18 cellular contexts compared by ENCODE assay signal in the genomic region with DNA sequence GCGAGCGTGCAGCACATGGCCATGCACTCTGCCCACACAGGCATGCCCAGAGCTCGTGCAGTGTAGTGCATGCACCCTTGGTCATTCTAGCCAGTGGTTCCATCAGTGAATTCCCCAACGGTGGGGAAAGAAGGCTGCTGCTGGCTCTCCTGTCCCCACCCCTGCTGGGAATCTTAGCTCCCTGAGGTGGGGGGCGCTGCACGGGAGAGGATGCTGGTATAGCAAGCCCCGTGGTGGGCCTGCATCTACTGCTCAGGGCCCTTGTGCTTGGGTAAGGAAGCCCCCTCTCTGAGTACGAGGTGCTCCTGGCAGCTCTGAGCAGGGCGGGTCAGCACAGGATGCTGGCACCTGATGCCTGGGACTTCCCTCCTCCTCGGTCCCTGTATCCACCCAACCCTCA. TPM values are rescaled to one million over a fixed set of nuclear protein-coding genes. Genes with fewer than 3 reads are reported as not detected.
A peak's percentile ranks its signal among the peaks of the same experiment; 100 is the strongest.
DNase-seq lines count a peak whose midpoint lies in the region; ATAC-seq and TF ChIP-seq lines count a peak whose summit lies in the region.
"Had no signal": no experiment of that assay in that cellular context is flagged by ENCODE, and none has a peak within 500 bp of the region (broad histone marks: within the 10 kb centered on the region; RNA-seq: fewer than 3 reads in every experiment).

No MANE protein-coding gene starts in this region.

- WGBS in endodermal cell (ENCODE audit: insufficient coverage in 1 of 2, insufficient read length in 1 of 2), 2 experiments: 94 to 95% methylated on average over 7 to 10 of the region's 10 CpGs

- H3K4me2 ChIP-seq in osteoblast (ENCODE audit: insufficient read depth, low read length): no peak overlapping the region

- TF ChIP-seq CTCF in osteoblast (IDR thresholded peaks at IDR 0.05; ENCODE audit: extremely low read depth, low read depth, low read length) (no peak), endodermal cell (conservative IDR thresholded peaks at IDR 0.05) (no peak)

- H3K4me1 ChIP-seq in osteoblast (ENCODE audit: insufficient read depth, low read length) (no peaks in the 10 kb centered on the region), endodermal cell (ENCODE audit: control insufficient read depth, insufficient read depth, low read length) (no peaks in the 10 kb centered on the region)

- H3K36me3 ChIP-seq in osteoblast (ENCODE audit: insufficient read depth, low read length) (no peaks in the 10 kb centered on the region), endodermal cell (ENCODE audit: control insufficient read depth, insufficient read depth, low read length) (peaks cover 3% of the 10 kb centered on the region)
- H3K36me3 ChIP-seq: BE2C had no signal

- H3K27ac Mint-ChIP-seq in endodermal cell: no peak overlapping the region
- H3K27ac Mint-ChIP-seq: CD4-positive, alpha-beta memory T cell had no signal

- H3K4me3 ChIP-seq in osteoblast (ENCODE audit: insufficient read depth, low read length) (no peak overlapping the region), endodermal cell (ENCODE audit: low read length) (no peak overlapping the region)

- H3K27me3 Mint-ChIP-seq in endodermal cell (ENCODE audit: insufficient read depth): no peaks in the 10 kb centered on the region
- H3K27me3 Mint-ChIP-seq: CD4-positive, alpha-beta memory T cell had no signal

- H3K27ac ChIP-seq in osteoblast (ENCODE audit: low read depth, low read length): no peak overlapping the region
- H3K27ac ChIP-seq in endodermal cell (ENCODE audit: low read depth, low read length): no peak overlapping the region

- no peaks in the 10 kb centered on the region for H3K4me1 Mint-ChIP-seq in endodermal cell

- peak; percentile 0 for DNase-seq in 8988T
- DNase-seq in D341Med (ENCODE audit: low spot score): peak; percentile 8
- peak; percentile 48 for DNase-seq in islet precursor cell
- peak; percentile 51 for DNase-seq in osteoblast (ENCODE audit: insufficient read length, low spot score, missing footprints)
- no peak for DNase-seq in A172 (ENCODE audit: low spot score)
- no peak for DNase-seq in endodermal cell
- DNase-seq in HEK293T (ENCODE audit: extremely low spot score): no peak
- DNase-seq: BE2C; C1 segment of cervical spinal cord; Calu3; CD4-positive, alpha-beta memory T cell; COR-L47; DMS153; DND-41; GOT3; HCEC 1CT had no signal

- CTCF ChIA-PET in HEK293T (lab: Yijun Ruan, JAX): no interaction called here

- POLR2A ChIA-PET in HEK293T (lab: Yijun Ruan, JAX): no interaction called here

- no peak overlapping the region for H3K4me3 Mint-ChIP-seq in endodermal cell
- H3K4me3 Mint-ChIP-seq: CD4-positive, alpha-beta memory T cell had no signal

- no peak overlapping the region for H3K9ac ChIP-seq in endodermal cell (ENCODE audit: extremely low read depth, low read length, poor library complexity, severe bottlenecking)

- no peaks in the 10 kb centered on the region for H3K9me3 Mint-ChIP-seq in endodermal cell
- H3K9me3 Mint-ChIP-seq: CD4-positive, alpha-beta memory T cell had no signal

- H2AFZ ChIP-seq in osteoblast (ENCODE audit: low read length): no peak overlapping the region

- H3K36me3 Mint-ChIP-seq in endodermal cell (ENCODE audit: low read depth): peaks cover 19% of the 10 kb centered on the region

- ATAC-seq in activated CD4-positive, CD25-positive, alpha-beta regulatory T cell treated with anti-CD3 and anti-CD28 coated beads, Interleukin-2, amount 50 U/mL, for 24 hours: no peak

- no peaks in the 10 kb centered on the region for H4K20me1 ChIP-seq in osteoblast (ENCODE audit: insufficient read depth, low read length)

- H3K79me2 ChIP-seq in osteoblast (ENCODE audit: insufficient read depth, low read length): no peaks in the 10 kb centered on the region

- H3K27me3 ChIP-seq in osteoblast (ENCODE audit: insufficient read depth, low read length) (no peaks in the 10 kb centered on the region), endodermal cell (ENCODE audit: control insufficient read depth, insufficient read depth, low read length, poor library complexity, severe bottlenecking) (no peaks in the 10 kb centered on the region)
- H3K27me3 ChIP-seq: BE2C had no signal

- H3K9me3 ChIP-seq in osteoblast (ENCODE audit: low read depth, low read length): no peaks in the 10 kb centered on the region
- no peaks in the 10 kb centered on the region for H3K9me3 ChIP-seq in endodermal cell (ENCODE audit: control insufficient read depth, low read length)
- H3K9me3 ChIP-seq: BE2C had no signal

TF ChIP-seq in HEK293T, 16 proteins besides CTCF, POLR2A, EP300 and RAD21:
- TF ChIP-seq BHLHE40 (IDR thresholded peaks at IDR 0.05; ENCODE audit: borderline replicate concordance): no peak
TF ChIP-seq in HEK293T: peak in this region for 0.

RNA-seq across cellular contexts. Expression of a gene that starts 18.5 kb away (rescaled TPM):
- 0.88 and 1.1 TPM in 2 replicates for total RNA-seq in osteoblast
- not detected in 2 replicates for total RNA-seq in A172 (2014; rRNA removed; shearing (Covaris generic))
- 1 to 10 TPM; 1.4 to 3.7 TPM for total RNA-seq in endodermal cell
- 2.7 TPM for polyA plus RNA-seq in endodermal cell (2013, experiment 1 of 2)
- polyA plus RNA-seq in endodermal cell (2013, experiment 2 of 2): 1.9 TPM
- polyA plus RNA-seq: CD4-positive, alpha-beta memory T cell had no signal

RNA-seq across cellular contexts. Expression of a gene that starts 45.0 kb away (rescaled TPM):
- total RNA-seq in osteoblast (not detected in 2 replicates), endodermal cell (1 to 10 TPM in 1 of 2 donors, under 1 TPM in 1; 0.57 to 1.1 TPM)
- total RNA-seq in A172 (2014; rRNA removed; shearing (Covaris generic)): not detected in 2 replicates
- polyA plus RNA-seq in endodermal cell (2013, experiment 1 of 2): 0.61 TPM
- 0.17 TPM for polyA plus RNA-seq in endodermal cell (2013, experiment 2 of 2)
- total RNA-seq: Calu3; CD4-positive, alpha-beta memory T cell had no signal
- polyA plus RNA-seq: AG04450; CD4-positive, alpha-beta memory T cell had no signal

RNA-seq across cellular contexts. Expression of a gene that starts 52.6 kb away (rescaled TPM):
- 12.3 and 17.7 TPM in 2 replicates for total RNA-seq in osteoblast
- total RNA-seq in A172 (2014; rRNA removed; shearing (Covaris generic)): 6.2 and 10.1 TPM in 2 replicates
- total RNA-seq in endodermal cell: 10 to 100 TPM; 60.6 to 60.7 TPM
- 31.7 TPM for polyA plus RNA-seq in endodermal cell (2013, experiment 1 of 2)
- 25.3 TPM for polyA plus RNA-seq in endodermal cell (2013, experiment 2 of 2)

Comparison
In these comparisons a context has a peak if more than half of its experiments do, and no peak if none do; other contexts are left out.
1. DNase-seq: peak in 8988T (single experiment), D341Med (single experiment), islet precursor cell (single experiment) and osteoblast (single experiment); none in A172 (single experiment), endodermal cell (single experiment) and HEK293T (single experiment).